20 cellular contexts compared by ENCODE assay signal in the genomic region with DNA sequence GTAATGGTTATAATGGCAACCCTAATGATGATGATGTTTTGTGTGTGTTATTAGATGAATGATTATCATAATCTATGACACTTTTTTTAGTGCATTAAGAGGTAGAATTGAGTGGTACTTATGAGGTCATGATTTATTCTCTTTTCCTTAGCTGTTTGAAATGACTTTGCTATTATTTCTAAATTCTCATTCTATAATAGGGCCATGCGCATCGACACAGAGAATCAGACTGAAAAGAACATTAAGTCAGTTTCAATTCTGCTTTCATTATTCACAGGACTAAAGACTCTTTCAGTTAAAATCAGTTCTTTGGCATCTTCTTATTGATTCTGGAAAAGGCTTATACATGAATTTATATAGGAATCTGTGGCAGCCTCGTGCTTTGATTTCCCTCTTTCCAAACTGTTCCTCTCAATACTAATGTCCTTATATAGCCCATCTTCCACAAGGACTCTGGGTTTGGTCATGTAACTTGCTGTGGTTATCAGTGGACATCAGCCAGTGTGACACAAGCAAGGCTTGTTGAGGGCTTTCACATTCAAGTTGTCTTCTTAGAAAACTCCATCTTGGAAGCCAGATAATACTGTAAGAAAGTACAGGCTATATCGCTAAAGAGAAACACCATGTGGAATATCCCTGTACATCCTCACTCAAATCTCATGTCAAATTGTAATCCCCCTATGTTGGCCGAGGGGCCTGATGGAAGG.
DNase-seq lines count a peak whose midpoint lies in the region; ATAC-seq, FAIRE-seq and TF ChIP-seq lines count a peak whose summit lies in the region.
"Had no signal": no experiment of that assay in that cellular context is flagged by ENCODE, and none has a peak within 500 bp of the region (broad histone marks: within the 10 kb centered on the region; RNA-seq: fewer than 3 reads in every experiment).

No MANE protein-coding gene starts in this region.

- no CpG with 5 or more reads among the region's 5 CpGs for WGBS in trophoblast cell (ENCODE audit: extremely low coverage, insufficient coverage, insufficient read length)

- peak; percentile 55 for FAIRE-seq in GM12891 (lab: Jason Lieb, UNC)
- FAIRE-seq: bronchial epithelial cell, endothelial cell of umbilical vein had no signal

- H3K79me2 ChIP-seq in trophoblast cell (ENCODE audit: control insufficient read depth, insufficient read depth, low read length, poor library complexity) (no peaks in the 10 kb centered on the region), neural progenitor cell (ENCODE audit: low read depth) (no peaks in the 10 kb centered on the region)

- H3K9me3 ChIP-seq in trophoblast cell (ENCODE audit: insufficient read depth, low read depth, low read length) (no peaks in the 10 kb centered on the region), neural progenitor cell (ENCODE audit: low read depth) (no peaks in the 10 kb centered on the region)
- H3K9me3 ChIP-seq: tibial nerve had no signal

- H3F3A ChIP-seq in neural progenitor cell (ENCODE audit: low read depth): no peaks in the 10 kb centered on the region

- H3K4me2 ChIP-seq in trophoblast cell (ENCODE audit: low read length) (no peak overlapping the region), neural progenitor cell (no peak overlapping the region)

- no peak overlapping the region for H4K12ac ChIP-seq in trophoblast cell (ENCODE audit: low read depth, low read length)

- H3K27ac ChIP-seq in trophoblast cell (ENCODE audit: low read depth, low read length) (no peak overlapping the region), neural progenitor cell (no peak overlapping the region)
- H3K27ac ChIP-seq: heart right ventricle, skin epidermis, tibial nerve had no signal

- H3K14ac ChIP-seq in trophoblast cell (ENCODE audit: low read length): no peak overlapping the region

- H3K9ac ChIP-seq in trophoblast cell (ENCODE audit: low read length): no peak overlapping the region
- H3K9ac ChIP-seq in neural progenitor cell: no peak overlapping the region

- no peak overlapping the region for H2BK120ac ChIP-seq in trophoblast cell (ENCODE audit: insufficient read depth, low read length, poor library complexity)

- H2AFZ ChIP-seq in trophoblast cell (ENCODE audit: insufficient read depth, low read length, poor library complexity) (no peak overlapping the region), neural progenitor cell (replicated peaks) (no peak overlapping the region)

- no peaks in the 10 kb centered on the region for H3K27me3 Mint-ChIP-seq in neural progenitor cell (ENCODE audit: insufficient read depth, low read depth)

- no peaks in the 10 kb centered on the region for H3K27me3 ChIP-seq in trophoblast cell (ENCODE audit: insufficient read depth, low read length)
- H3K27me3 ChIP-seq in neural progenitor cell: no peaks in the 10 kb centered on the region
- H3K27me3 ChIP-seq: heart right ventricle, tibial nerve had no signal

- no peaks in the 10 kb centered on the region for H3K4me1 ChIP-seq in trophoblast cell (ENCODE audit: control insufficient read depth in 1 of 2, insufficient read depth in 2 of 2, low read length in 2 of 2)
- H3K4me1 ChIP-seq in neural progenitor cell: no peaks in the 10 kb centered on the region
- H3K4me1 ChIP-seq: heart right ventricle, tibial nerve had no signal

- no peak for TF ChIP-seq POLR2A in GM12891 (IDR thresholded peaks at IDR 0.05; ENCODE audit: low read depth, low read length)

- no peak overlapping the region for H2AK5ac ChIP-seq in trophoblast cell (ENCODE audit: low read length)

- no peaks in the 10 kb centered on the region for H3K36me3 ChIP-seq in trophoblast cell (ENCODE audit: control insufficient read depth in 1 of 2, insufficient read depth in 2 of 2, low read length in 2 of 2)
- no peaks in the 10 kb centered on the region for H3K36me3 ChIP-seq in neural progenitor cell
- H3K36me3 ChIP-seq: heart right ventricle, tibial nerve had no signal

- H3K36me3 Mint-ChIP-seq in neural progenitor cell: no peaks in the 10 kb centered on the region

- no peak overlapping the region for H3K4me3 ChIP-seq in trophoblast cell (ENCODE audit: low read depth, low read length)
- H3K4me3 ChIP-seq in neural progenitor cell: no peak overlapping the region
- H3K4me3 ChIP-seq: heart right ventricle, skin epidermis, tibial nerve had no signal

- H3K4me3 Mint-ChIP-seq in neural progenitor cell: no peak overlapping the region
- H3K4me3 Mint-ChIP-seq: activated CD4-positive, alpha-beta T cell treated with anti-CD3 and anti-CD28 coated beads, Interleukin-2, amount 10 ng/mL, durations not matched to agents 24 days and 14 days; nephron progenitor cell had no signal

- H3K27ac Mint-ChIP-seq in neural progenitor cell: no peak overlapping the region
- H3K27ac Mint-ChIP-seq: activated CD4-positive, alpha-beta T cell treated with anti-CD3 and anti-CD28 coated beads, Interleukin-2, amount 10 ng/mL, durations not matched to agents 24 days and 14 days; nephron progenitor cell had no signal

- no peak overlapping the region for H3K23ac ChIP-seq in trophoblast cell (ENCODE audit: low read length)

- H3K9me3 Mint-ChIP-seq in neural progenitor cell: no peaks in the 10 kb centered on the region

- DNase-seq in GM12891 (ENCODE audit: insufficient read length, low spot score) (no peak), trophoblast cell (no peak), neural progenitor cell (ENCODE audit: low spot score) (no peak), NCI-H526 treated with DMSO at 0.1 percent for 48 hours (lab: John Stamatoyannopoulos, UW) (no peak)
- no peak for DNase-seq in activated T-cell treated with anti-CD3 and anti-CD28 coated beads, Interleukin-2, amount 50 U/mL, for 48 hours
- DNase-seq: activated CD4-positive, alpha-beta T cell treated with anti-CD3 and anti-CD28 coated beads, Interleukin-2, amount 10 ng/mL, durations not matched to agents 24 days and 14 days; activated gamma-delta T cell; COR-L47; heart right ventricle; KG1; NCI-H2081; nephron progenitor cell had no signal

- no peak for TF ChIP-seq CTCF in neural progenitor cell (IDR thresholded peaks at IDR 0.05)

- H3K79me1 ChIP-seq in trophoblast cell (ENCODE audit: low read length): no peaks in the 10 kb centered on the region

- peak; percentile 74 for ATAC-seq in GM19372 (IDR thresholded peaks at IDR 0.05; ENCODE audit: low read depth, unreplicated experiment)
- ATAC-seq in HG02588 (IDR thresholded peaks at IDR 0.05; ENCODE audit: unreplicated experiment): peak; percentile 72
- peak; percentile 82 for ATAC-seq in HG03280 (IDR thresholded peaks at IDR 0.05; ENCODE audit: unreplicated experiment)
- ATAC-seq: heart right ventricle, left lobe of liver had no signal

- H3K18ac ChIP-seq in trophoblast cell (ENCODE audit: low read length): no peak overlapping the region

- H3K4me1 Mint-ChIP-seq in neural progenitor cell: no peaks in the 10 kb centered on the region
- H3K4me1 Mint-ChIP-seq: activated CD4-positive, alpha-beta T cell treated with anti-CD3 and anti-CD28 coated beads, Interleukin-2, amount 10 ng/mL, durations not matched to agents 24 days and 14 days; nephron progenitor cell had no signal

- no peak overlapping the region for H2BK5ac ChIP-seq in trophoblast cell (ENCODE audit: low read depth, low read length, poor library complexity)

- H3K4ac ChIP-seq in trophoblast cell (ENCODE audit: low read depth, low read length): no peak overlapping the region

- H4K8ac ChIP-seq in trophoblast cell (ENCODE audit: low read depth, low read length): no peak overlapping the region

- no peak overlapping the region for H2BK12ac ChIP-seq in trophoblast cell (ENCODE audit: low read length)

- H4K20me1 ChIP-seq in neural progenitor cell (ENCODE audit: low read depth): no peaks in the 10 kb centered on the region

- H4K91ac ChIP-seq in trophoblast cell (ENCODE audit: low read depth, low read length): no peak overlapping the region

TF ChIP-seq in GM12891, 5 proteins besides CTCF, POLR2A, EP300 and RAD21:
- TF ChIP-seq PAX5 (IDR thresholded peaks at IDR 0.05; ENCODE audit: insufficient read depth, low read length, severe bottlenecking): no peak
- TF ChIP-seq SPI1 (IDR thresholded peaks at IDR 0.05; ENCODE audit: low read depth, low read length): peak; percentile 87
